8 cellular contexts compared by ENCODE assay signal in genomic region chr11:1391165-1392010, GRCh38. TPM values are rescaled to one million over a fixed set of nuclear protein-coding genes. Genes with fewer than 3 reads are reported as not detected.
A peak's percentile ranks its signal among the peaks of the same experiment; 100 is the strongest.
DNase-seq lines count a peak whose midpoint lies in the region; ATAC-seq and TF ChIP-seq lines count a peak whose summit lies in the region.

No MANE protein-coding gene starts in this region.

- no peaks in the 10 kb centered on the region for H4K20me1 ChIP-seq in PC-3 (ENCODE audit: low read length)

- no peaks in the 10 kb centered on the region for H3K79me2 ChIP-seq in parathyroid adenoma
- H3K79me2 ChIP-seq in PC-3 (ENCODE audit: low read length): no peaks in the 10 kb centered on the region

- CTCF ChIA-PET in PC-3 (lab: Charles Lee): no interaction called here

- H2AFZ ChIP-seq in parathyroid adenoma (no peak overlapping the region), PC-3 (ENCODE audit: low read length) (no peak overlapping the region)

- no peaks in the 10 kb centered on the region for H3F3A ChIP-seq in PC-3 (ENCODE audit: low read length, unreplicated experiment)

- H3K27ac ChIP-seq in parathyroid adenoma: no peak overlapping the region
- H3K27ac ChIP-seq in PC-3 (ENCODE audit: low read length): no peak overlapping the region

- H3K27me3 ChIP-seq in endocrine pancreas (ENCODE audit: control insufficient read depth, insufficient read depth, low read length) (no peaks in the 10 kb centered on the region), parathyroid adenoma (ENCODE audit: control insufficient read depth, insufficient read depth, low read length) (no peaks in the 10 kb centered on the region), PC-3 (ENCODE audit: low read length) (no peaks in the 10 kb centered on the region)

- no peaks in the 10 kb centered on the region for H3K4me1 ChIP-seq in endocrine pancreas (ENCODE audit: control insufficient read depth, insufficient read depth, low read length)
- H3K4me1 ChIP-seq in parathyroid adenoma: peaks cover 3% of the 10 kb centered on the region
- H3K4me1 ChIP-seq in PC-3 (ENCODE audit: insufficient read depth, low read length): 0 out of 2 replicates have a peak, but pooled peaks cover 4% of the 10 kb centered on the region

- H3K9ac ChIP-seq in endocrine pancreas (ENCODE audit: control insufficient read depth, insufficient read depth, low read length) (peak overlapping the region; percentile 79), parathyroid adenoma (no peak overlapping the region), PC-3 (ENCODE audit: low read length) (no peak overlapping the region)

- DNase-seq in NCI-H510A treated with DMSO at 0.1 percent for 48 hours (lab: John Stamatoyannopoulos, UW) (peak; percentile 10), NCI-H510A (lab: John Stamatoyannopoulos, UW) (no peak), NCI-H2171 treated with DMSO at 0.1 percent for 48 hours (lab: John Stamatoyannopoulos, UW) (peak; percentile 6), PC-3 (no peak), H4 (ENCODE audit: low spot score) (no peak)

- intact Hi-C loops in PC-3 (cut with micrococcal nuclease): no loop called here

- no peaks in the 10 kb centered on the region for H3K36me3 ChIP-seq in endocrine pancreas (ENCODE audit: control insufficient read depth, insufficient read depth, low read length)
- H3K36me3 ChIP-seq in parathyroid adenoma (ENCODE audit: control insufficient read depth, insufficient read depth, low read length): no peaks in the 10 kb centered on the region
- no peaks in the 10 kb centered on the region for H3K36me3 ChIP-seq in PC-3 (ENCODE audit: low read depth, low read length)

- no TSS peak for BruUV-seq in PC-3 (replicated peaks; lab: Mats Ljungman, UMichigan)

- ATAC-seq in PC-3: no peak
- no peak for ATAC-seq in HG02642 (IDR thresholded peaks at IDR 0.05; ENCODE audit: poor library complexity, unreplicated experiment)

- no peak for TF ChIP-seq CTCF in parathyroid adenoma (IDR thresholded peaks at IDR 0.05)
- TF ChIP-seq CTCF in PC-3 (conservative IDR thresholded peaks at IDR 0.05; ENCODE audit: low read depth, low read length): no peak

- H3K9me2 ChIP-seq in PC-3 (replicated peaks; ENCODE audit: low read length): no peaks in the 10 kb centered on the region

- POLR2A ChIA-PET in PC-3 (lab: Charles Lee; ENCODE audit: unreplicated experiment): no interaction called here

- H3K4me3 ChIP-seq in endocrine pancreas (ENCODE audit: control insufficient read depth, insufficient read depth, low read length) (no peak overlapping the region), parathyroid adenoma (ENCODE audit: low read depth, low read length) (peak overlapping the region; percentile 11), PC-3 (ENCODE audit: low read length) (no peak overlapping the region)

- H3K9me3 ChIP-seq in endocrine pancreas (ENCODE audit: control insufficient read depth, low read length): no peaks in the 10 kb centered on the region
- no peaks in the 10 kb centered on the region for H3K9me3 ChIP-seq in parathyroid adenoma (ENCODE audit: control insufficient read depth, low read length)
- H3K9me3 ChIP-seq in PC-3 (ENCODE audit: low read length): no peaks in the 10 kb centered on the region

- no peak overlapping the region for H3K4me2 ChIP-seq in parathyroid adenoma (ENCODE audit: low read length)
- no peak overlapping the region for H3K4me2 ChIP-seq in PC-3 (ENCODE audit: low read length)

RNA-seq across cellular contexts. Expression of gene BRSK2, which starts 1.7 kb away (rescaled TPM):
- 1.2 and 2.8 TPM in 2 replicates for total RNA-seq in PC-3 (2014; rRNA removed)
- 1.3 and 2.5 TPM in 2 replicates for total RNA-seq in H4 (2014; rRNA removed; shearing (Covaris generic))

Comparison
In these comparisons a context has a peak if more than half of its experiments do, and no peak if none do; other contexts are left out.
1. DNase-seq: peak in NCI-H510A treated with DMSO at 0.1 percent for 48 hours (single experiment) and NCI-H2171 treated with DMSO at 0.1 percent for 48 hours (single experiment); none in NCI-H510A (single experiment), PC-3 (single experiment) and H4 (single experiment).